In the genomic region with DNA sequence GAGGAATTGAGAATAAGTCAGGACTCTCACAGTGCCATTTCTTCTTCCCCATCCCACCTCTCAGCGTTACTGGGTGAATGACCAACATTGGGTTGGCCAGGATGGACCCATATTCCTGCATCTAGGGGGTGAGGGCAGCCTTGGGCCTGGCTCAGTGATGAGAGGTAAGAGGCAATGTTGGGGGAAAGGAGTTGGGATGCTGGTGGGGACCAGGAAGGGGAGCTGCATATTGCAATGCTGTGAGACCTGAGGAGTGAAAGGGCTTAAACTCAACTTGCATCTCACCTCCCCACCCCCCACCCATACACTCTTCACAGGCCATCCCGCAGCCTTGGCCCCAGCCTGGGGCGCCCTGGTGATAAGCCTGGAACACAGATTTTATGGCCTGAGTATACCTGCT, we compare ENCODE assay signal across 9 cellular contexts. TPM values are rescaled to one million over a fixed set of nuclear protein-coding genes. Genes with fewer than 3 reads are reported as not detected.
"Had no signal": no experiment of that assay in that cellular context is flagged by ENCODE, and none has a peak within 500 bp of the region (broad histone marks: within the 10 kb centered on the region; RNA-seq: fewer than 3 reads in every experiment).

No MANE protein-coding gene starts in this region.

- FAIRE-seq: HepG2, HTR-8/SVneo had no signal

- H3K9ac ChIP-seq: KMS-11 had no signal

- DNase-seq: IMR-90, KBM-7, KG1 had no signal

- ATAC-seq: HepG2 had no signal

- H3K9me3 Mint-ChIP-seq: IgD-negative memory B cell had no signal

- H3K4me2 ChIP-seq: KMS-11 had no signal

- H3K36me3 Mint-ChIP-seq: IgD-negative memory B cell had no signal

- H3K27ac ChIP-seq: HL-60, KMS-11 had no signal

RNA-seq across cellular contexts. Expression of gene PRSS16, which starts 1.3 kb away (rescaled TPM):
- total RNA-seq: HepG2, HT1080, IMR-90 had no signal
- polyA plus RNA-seq: HepG2 had no signal
